In the genomic region with DNA sequence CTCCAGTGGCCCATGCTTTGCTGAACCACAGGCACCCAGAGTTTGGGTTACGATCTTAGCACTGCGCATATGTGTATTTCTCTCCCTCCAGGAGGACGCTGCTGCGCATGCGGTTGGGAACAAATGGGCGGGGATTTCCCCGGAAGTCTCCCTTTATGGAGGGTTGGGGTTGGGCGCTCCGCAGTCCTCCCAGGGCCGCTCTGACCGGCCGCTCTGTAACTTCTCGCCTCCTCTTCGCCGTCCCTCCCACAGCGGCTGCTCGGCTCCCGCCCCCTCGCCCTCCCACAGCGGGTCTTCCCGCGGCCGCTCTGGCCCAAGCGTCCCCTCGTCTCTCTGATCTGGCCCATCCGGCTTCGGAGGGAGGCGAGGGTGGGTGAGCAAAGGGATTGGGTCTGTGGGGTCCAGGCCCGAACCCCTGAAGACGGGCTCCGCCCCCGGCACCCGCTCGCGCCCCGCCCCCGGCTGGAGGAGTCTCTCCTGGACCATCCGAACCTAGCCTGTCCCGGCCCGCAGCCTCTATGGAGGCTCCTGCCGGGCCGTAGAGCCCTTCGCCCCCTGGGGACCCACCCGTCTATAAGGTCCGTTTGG, we compare ENCODE assay signal across 1 cellular context.
A peak's percentile ranks its signal among the peaks of the same experiment; 100 is the strongest.
TF ChIP-seq lines count a peak whose summit lies in the region.

A gene with protein sequence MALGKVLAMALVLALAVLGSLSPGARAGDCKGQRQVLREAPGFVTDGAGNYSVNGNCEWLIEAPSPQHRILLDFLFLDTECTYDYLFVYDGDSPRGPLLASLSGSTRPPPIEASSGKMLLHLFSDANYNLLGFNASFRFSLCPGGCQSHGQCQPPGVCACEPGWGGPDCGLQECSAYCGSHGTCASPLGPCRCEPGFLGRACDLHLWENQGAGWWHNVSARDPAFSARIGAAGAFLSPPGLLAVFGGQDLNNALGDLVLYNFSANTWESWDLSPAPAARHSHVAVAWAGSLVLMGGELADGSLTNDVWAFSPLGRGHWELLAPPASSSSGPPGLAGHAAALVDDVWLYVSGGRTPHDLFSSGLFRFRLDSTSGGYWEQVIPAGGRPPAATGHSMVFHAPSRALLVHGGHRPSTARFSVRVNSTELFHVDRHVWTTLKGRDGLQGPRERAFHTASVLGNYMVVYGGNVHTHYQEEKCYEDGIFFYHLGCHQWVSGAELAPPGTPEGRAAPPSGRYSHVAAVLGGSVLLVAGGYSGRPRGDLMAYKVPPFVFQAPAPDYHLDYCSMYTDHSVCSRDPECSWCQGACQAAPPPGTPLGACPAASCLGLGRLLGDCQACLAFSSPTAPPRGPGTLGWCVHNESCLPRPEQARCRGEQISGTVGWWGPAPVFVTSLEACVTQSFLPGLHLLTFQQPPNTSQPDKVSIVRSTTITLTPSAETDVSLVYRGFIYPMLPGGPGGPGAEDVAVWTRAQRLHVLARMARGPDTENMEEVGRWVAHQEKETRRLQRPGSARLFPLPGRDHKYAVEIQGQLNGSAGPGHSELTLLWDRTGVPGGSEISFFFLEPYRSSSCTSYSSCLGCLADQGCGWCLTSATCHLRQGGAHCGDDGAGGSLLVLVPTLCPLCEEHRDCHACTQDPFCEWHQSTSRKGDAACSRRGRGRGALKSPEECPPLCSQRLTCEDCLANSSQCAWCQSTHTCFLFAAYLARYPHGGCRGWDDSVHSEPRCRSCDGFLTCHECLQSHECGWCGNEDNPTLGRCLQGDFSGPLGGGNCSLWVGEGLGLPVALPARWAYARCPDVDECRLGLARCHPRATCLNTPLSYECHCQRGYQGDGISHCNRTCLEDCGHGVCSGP (N-terminal part only) (plus strand): TSS at position 328 of the 588 bp plus-strand sequence. CDS start 609 bp downstream, outside the sequence.

TF ChIP-seq in K562, 482 proteins besides CTCF, POLR2A, EP300 and RAD21 (continued from another document and continues in another):
- TF ChIP-seq, protein P1, sequence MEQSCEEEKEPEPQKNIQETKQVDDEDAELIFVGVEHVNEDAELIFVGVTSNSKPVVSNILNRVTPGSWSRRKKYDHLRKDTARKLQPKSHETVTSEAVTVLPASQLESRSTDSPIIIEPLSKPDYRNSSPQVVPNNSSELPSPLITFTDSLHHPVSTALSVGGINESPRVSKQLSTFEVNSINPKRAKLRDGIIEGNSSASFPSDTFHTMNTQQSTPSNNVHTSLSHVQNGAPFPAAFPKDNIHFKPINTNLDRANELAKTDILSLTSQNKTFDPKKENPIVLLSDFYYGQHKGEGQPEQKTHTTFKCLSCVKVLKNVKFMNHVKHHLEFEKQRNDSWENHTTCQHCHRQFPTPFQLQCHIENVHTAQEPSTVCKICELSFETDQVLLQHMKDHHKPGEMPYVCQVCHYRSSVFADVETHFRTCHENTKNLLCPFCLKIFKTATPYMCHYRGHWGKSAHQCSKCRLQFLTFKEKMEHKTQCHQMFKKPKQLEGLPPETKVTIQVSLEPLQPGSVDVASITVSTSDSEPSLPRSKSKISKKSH (CRISPR knock-in tag; IDR thresholded peaks at IDR 0.05): no peak
- peak; percentile 13; the same call in 1 of the 2 replicates for TF ChIP-seq MBD2 (IDR thresholded peaks at IDR 0.05; ENCODE audit: borderline replicate concordance, low read depth)
- TF ChIP-seq, protein P2, sequence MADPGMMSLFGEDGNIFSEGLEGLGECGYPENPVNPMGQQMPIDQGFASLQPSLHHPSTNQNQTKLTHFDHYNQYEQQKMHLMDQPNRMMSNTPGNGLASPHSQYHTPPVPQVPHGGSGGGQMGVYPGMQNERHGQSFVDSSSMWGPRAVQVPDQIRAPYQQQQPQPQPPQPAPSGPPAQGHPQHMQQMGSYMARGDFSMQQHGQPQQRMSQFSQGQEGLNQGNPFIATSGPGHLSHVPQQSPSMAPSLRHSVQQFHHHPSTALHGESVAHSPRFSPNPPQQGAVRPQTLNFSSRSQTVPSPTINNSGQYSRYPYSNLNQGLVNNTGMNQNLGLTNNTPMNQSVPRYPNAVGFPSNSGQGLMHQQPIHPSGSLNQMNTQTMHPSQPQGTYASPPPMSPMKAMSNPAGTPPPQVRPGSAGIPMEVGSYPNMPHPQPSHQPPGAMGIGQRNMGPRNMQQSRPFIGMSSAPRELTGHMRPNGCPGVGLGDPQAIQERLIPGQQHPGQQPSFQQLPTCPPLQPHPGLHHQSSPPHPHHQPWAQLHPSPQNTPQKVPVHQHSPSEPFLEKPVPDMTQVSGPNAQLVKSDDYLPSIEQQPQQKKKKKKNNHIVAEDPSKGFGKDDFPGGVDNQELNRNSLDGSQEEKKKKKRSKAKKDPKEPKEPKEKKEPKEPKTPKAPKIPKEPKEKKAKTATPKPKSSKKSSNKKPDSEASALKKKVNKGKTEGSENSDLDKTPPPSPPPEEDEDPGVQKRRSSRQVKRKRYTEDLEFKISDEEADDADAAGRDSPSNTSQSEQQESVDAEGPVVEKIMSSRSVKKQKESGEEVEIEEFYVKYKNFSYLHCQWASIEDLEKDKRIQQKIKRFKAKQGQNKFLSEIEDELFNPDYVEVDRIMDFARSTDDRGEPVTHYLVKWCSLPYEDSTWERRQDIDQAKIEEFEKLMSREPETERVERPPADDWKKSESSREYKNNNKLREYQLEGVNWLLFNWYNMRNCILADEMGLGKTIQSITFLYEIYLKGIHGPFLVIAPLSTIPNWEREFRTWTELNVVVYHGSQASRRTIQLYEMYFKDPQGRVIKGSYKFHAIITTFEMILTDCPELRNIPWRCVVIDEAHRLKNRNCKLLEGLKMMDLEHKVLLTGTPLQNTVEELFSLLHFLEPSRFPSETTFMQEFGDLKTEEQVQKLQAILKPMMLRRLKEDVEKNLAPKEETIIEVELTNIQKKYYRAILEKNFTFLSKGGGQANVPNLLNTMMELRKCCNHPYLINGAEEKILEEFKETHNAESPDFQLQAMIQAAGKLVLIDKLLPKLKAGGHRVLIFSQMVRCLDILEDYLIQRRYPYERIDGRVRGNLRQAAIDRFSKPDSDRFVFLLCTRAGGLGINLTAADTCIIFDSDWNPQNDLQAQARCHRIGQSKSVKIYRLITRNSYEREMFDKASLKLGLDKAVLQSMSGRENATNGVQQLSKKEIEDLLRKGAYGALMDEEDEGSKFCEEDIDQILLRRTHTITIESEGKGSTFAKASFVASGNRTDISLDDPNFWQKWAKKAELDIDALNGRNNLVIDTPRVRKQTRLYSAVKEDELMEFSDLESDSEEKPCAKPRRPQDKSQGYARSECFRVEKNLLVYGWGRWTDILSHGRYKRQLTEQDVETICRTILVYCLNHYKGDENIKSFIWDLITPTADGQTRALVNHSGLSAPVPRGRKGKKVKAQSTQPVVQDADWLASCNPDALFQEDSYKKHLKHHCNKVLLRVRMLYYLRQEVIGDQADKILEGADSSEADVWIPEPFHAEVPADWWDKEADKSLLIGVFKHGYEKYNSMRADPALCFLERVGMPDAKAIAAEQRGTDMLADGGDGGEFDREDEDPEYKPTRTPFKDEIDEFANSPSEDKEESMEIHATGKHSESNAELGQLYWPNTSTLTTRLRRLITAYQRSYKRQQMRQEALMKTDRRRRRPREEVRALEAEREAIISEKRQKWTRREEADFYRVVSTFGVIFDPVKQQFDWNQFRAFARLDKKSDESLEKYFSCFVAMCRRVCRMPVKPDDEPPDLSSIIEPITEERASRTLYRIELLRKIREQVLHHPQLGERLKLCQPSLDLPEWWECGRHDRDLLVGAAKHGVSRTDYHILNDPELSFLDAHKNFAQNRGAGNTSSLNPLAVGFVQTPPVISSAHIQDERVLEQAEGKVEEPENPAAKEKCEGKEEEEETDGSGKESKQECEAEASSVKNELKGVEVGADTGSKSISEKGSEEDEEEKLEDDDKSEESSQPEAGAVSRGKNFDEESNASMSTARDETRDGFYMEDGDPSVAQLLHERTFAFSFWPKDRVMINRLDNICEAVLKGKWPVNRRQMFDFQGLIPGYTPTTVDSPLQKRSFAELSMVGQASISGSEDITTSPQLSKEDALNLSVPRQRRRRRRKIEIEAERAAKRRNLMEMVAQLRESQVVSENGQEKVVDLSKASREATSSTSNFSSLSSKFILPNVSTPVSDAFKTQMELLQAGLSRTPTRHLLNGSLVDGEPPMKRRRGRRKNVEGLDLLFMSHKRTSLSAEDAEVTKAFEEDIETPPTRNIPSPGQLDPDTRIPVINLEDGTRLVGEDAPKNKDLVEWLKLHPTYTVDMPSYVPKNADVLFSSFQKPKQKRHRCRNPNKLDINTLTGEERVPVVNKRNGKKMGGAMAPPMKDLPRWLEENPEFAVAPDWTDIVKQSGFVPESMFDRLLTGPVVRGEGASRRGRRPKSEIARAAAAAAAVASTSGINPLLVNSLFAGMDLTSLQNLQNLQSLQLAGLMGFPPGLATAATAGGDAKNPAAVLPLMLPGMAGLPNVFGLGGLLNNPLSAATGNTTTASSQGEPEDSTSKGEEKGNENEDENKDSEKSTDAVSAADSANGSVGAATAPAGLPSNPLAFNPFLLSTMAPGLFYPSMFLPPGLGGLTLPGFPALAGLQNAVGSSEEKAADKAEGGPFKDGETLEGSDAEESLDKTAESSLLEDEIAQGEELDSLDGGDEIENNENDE (IDR thresholded peaks at IDR 0.05; ENCODE audit: low read depth, low read length): no peak
- TF ChIP-seq, protein P3, sequence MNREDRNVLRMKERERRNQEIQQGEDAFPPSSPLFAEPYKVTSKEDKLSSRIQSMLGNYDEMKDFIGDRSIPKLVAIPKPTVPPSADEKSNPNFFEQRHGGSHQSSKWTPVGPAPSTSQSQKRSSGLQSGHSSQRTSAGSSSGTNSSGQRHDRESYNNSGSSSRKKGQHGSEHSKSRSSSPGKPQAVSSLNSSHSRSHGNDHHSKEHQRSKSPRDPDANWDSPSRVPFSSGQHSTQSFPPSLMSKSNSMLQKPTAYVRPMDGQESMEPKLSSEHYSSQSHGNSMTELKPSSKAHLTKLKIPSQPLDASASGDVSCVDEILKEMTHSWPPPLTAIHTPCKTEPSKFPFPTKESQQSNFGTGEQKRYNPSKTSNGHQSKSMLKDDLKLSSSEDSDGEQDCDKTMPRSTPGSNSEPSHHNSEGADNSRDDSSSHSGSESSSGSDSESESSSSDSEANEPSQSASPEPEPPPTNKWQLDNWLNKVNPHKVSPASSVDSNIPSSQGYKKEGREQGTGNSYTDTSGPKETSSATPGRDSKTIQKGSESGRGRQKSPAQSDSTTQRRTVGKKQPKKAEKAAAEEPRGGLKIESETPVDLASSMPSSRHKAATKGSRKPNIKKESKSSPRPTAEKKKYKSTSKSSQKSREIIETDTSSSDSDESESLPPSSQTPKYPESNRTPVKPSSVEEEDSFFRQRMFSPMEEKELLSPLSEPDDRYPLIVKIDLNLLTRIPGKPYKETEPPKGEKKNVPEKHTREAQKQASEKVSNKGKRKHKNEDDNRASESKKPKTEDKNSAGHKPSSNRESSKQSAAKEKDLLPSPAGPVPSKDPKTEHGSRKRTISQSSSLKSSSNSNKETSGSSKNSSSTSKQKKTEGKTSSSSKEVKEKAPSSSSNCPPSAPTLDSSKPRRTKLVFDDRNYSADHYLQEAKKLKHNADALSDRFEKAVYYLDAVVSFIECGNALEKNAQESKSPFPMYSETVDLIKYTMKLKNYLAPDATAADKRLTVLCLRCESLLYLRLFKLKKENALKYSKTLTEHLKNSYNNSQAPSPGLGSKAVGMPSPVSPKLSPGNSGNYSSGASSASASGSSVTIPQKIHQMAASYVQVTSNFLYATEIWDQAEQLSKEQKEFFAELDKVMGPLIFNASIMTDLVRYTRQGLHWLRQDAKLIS (CRISPR knock-in tag; IDR thresholded peaks at IDR 0.05): no peak
- TF ChIP-seq, protein P4, sequence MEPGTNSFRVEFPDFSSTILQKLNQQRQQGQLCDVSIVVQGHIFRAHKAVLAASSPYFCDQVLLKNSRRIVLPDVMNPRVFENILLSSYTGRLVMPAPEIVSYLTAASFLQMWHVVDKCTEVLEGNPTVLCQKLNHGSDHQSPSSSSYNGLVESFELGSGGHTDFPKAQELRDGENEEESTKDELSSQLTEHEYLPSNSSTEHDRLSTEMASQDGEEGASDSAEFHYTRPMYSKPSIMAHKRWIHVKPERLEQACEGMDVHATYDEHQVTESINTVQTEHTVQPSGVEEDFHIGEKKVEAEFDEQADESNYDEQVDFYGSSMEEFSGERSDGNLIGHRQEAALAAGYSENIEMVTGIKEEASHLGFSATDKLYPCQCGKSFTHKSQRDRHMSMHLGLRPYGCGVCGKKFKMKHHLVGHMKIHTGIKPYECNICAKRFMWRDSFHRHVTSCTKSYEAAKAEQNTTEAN (CRISPR knock-in tag; IDR thresholded peaks at IDR 0.05): no peak
- no peak for TF ChIP-seq TFAM (CRISPR knock-in tag; conservative IDR thresholded peaks at IDR 0.05)
- TF ChIP-seq, protein P5, sequence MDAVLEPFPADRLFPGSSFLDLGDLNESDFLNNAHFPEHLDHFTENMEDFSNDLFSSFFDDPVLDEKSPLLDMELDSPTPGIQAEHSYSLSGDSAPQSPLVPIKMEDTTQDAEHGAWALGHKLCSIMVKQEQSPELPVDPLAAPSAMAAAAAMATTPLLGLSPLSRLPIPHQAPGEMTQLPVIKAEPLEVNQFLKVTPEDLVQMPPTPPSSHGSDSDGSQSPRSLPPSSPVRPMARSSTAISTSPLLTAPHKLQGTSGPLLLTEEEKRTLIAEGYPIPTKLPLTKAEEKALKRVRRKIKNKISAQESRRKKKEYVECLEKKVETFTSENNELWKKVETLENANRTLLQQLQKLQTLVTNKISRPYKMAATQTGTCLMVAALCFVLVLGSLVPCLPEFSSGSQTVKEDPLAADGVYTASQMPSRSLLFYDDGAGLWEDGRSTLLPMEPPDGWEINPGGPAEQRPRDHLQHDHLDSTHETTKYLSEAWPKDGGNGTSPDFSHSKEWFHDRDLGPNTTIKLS (IDR thresholded peaks at IDR 0.05; ENCODE audit: borderline replicate concordance, low read depth): peak; percentile 83; the same call in 1 of the 2 replicates
- TF ChIP-seq SOX6 (IDR thresholded peaks at IDR 0.05): 0 out of 2 replicates have a peak, but pooled peaks have one; percentile 32
- TF ChIP-seq ZNF780A (CRISPR knock-in tag; IDR thresholded peaks at IDR 0.05): no peak; the same call in 1 of the 2 replicates
- no peak for TF ChIP-seq DDX20 (tag; IDR thresholded peaks at IDR 0.05; ENCODE audit: low read depth)
- TF ChIP-seq ZNF174 (CRISPR knock-in tag; IDR thresholded peaks at IDR 0.05): no peak
- no peak for TF ChIP-seq LARP7 (IDR thresholded peaks at IDR 0.05)
- TF ChIP-seq NFRKB (IDR thresholded peaks at IDR 0.05; ENCODE audit: low read depth): no peak
- TF ChIP-seq ZNF41 (CRISPR knock-in tag; conservative IDR thresholded peaks at IDR 0.05): no peak
- TF ChIP-seq ZZZ3 (IDR thresholded peaks at IDR 0.05): no peak
- TF ChIP-seq, protein P6, sequence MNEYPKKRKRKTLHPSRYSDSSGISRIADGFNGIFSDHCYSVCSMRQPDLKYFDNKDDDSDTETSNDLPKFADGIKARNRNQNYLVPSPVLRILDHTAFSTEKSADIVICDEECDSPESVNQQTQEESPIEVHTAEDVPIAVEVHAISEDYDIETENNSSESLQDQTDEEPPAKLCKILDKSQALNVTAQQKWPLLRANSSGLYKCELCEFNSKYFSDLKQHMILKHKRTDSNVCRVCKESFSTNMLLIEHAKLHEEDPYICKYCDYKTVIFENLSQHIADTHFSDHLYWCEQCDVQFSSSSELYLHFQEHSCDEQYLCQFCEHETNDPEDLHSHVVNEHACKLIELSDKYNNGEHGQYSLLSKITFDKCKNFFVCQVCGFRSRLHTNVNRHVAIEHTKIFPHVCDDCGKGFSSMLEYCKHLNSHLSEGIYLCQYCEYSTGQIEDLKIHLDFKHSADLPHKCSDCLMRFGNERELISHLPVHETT (CRISPR knock-in tag; conservative IDR thresholded peaks at IDR 0.05 in 1 of 2, IDR thresholded peaks at IDR 0.05 in 1 of 2): no peak
- TF ChIP-seq ZNF263 (CRISPR knock-in tag; IDR thresholded peaks at IDR 0.05; ENCODE audit: borderline replicate concordance): peak; percentile 88
- TF ChIP-seq MAFK (IDR thresholded peaks at IDR 0.05; ENCODE audit: low read length): peak; percentile 16; the same call in 1 of the 2 replicates
- peak; percentile 72; the same call in 1 of the 2 replicates for TF ChIP-seq CBFB (CRISPR knock-in tag; IDR thresholded peaks at IDR 0.05)
- TF ChIP-seq SMAD2 (IDR thresholded peaks at IDR 0.05; ENCODE audit: low read depth, low read length): no peak
- TF ChIP-seq ELF2 (CRISPR knock-in tag; IDR thresholded peaks at IDR 0.05): no peak
- no peak for TF ChIP-seq CREBBP (IDR thresholded peaks at IDR 0.05; ENCODE audit: low read depth, low read length)
- TF ChIP-seq SMARCA4 (IDR thresholded peaks at IDR 0.05): no peak
- TF ChIP-seq ADNP (tag; IDR thresholded peaks at IDR 0.05): no peak
- TF ChIP-seq BRCA1 (IDR thresholded peaks at IDR 0.05): no peak
- TF ChIP-seq BRCA1 (CRISPR knock-in tag; IDR thresholded peaks at IDR 0.05): no peak
